ENCODE assay signal across 1 cellular context in genomic region chr12:48957141-48958048, GRCh38.
TF ChIP-seq lines count a peak whose summit lies in the region.

Gene ARF3, minus strand, starts transcription at chr12:48957487. Its CDS starts 16,392 bp downstream, at chr12:48941095.

TF ChIP-seq in K562, 482 proteins besides CTCF, POLR2A, EP300 and RAD21 (continued from another document and continues in another):
- TF ChIP-seq MXD1 (CRISPR knock-in tag; IDR thresholded peaks at IDR 0.05; ENCODE audit: borderline replicate concordance, poor library complexity, severe bottlenecking): no peak
- peak; percentile 60; the same call in 1 of the 2 replicates for TF ChIP-seq BMI1 (IDR thresholded peaks at IDR 0.05; ENCODE audit: low read length)
- TF ChIP-seq ZBTB9 (CRISPR knock-in tag; IDR thresholded peaks at IDR 0.05): no peak
- TF ChIP-seq MNT (conservative IDR thresholded peaks at IDR 0.05): peak in 1 of 2 experiments; percentile 20; a peak in 2 of 4 replicates
- no peak for TF ChIP-seq KLF6 (CRISPR knock-in tag; IDR thresholded peaks at IDR 0.05; ENCODE audit: borderline replicate concordance)
- TF ChIP-seq ZBTB49 (CRISPR knock-in tag; IDR thresholded peaks at IDR 0.05; ENCODE audit: borderline replicate concordance): no peak
- TF ChIP-seq RCOR1 (IDR thresholded peaks at IDR 0.05; ENCODE audit: borderline replicate concordance in 1 of 2, low read depth in 2 of 2, low read length in 2 of 2): peak in 1 of 2 experiments; percentile 75; a peak in 1 of 4 replicates
- peak; percentile 63 for TF ChIP-seq NKRF (IDR thresholded peaks at IDR 0.05; ENCODE audit: borderline replicate concordance)
- TF ChIP-seq FUS (optimal IDR thresholded peaks at IDR 0.05; ENCODE audit: low read depth, low read length): no peak
- peak; percentile 68; the same call in 1 of the 2 replicates for TF ChIP-seq ETV5 (CRISPR knock-in tag; IDR thresholded peaks at IDR 0.05; ENCODE audit: low read depth)
- no peak for TF ChIP-seq ZBTB33 (CRISPR knock-in tag; IDR thresholded peaks at IDR 0.05)
- TF ChIP-seq ZNF431 (CRISPR knock-in tag; IDR thresholded peaks at IDR 0.05): no peak
- no peak for TF ChIP-seq ZNF184 (CRISPR knock-in tag; IDR thresholded peaks at IDR 0.05)
- TF ChIP-seq RUNX1 (IDR thresholded peaks at IDR 0.05; ENCODE audit: low read depth): no peak
- TF ChIP-seq ZNF668 (CRISPR knock-in tag; IDR thresholded peaks at IDR 0.05): no peak
- TF ChIP-seq ZBTB17 (CRISPR knock-in tag; IDR thresholded peaks at IDR 0.05): no peak
- no peak for TF ChIP-seq ZSCAN29 (IDR thresholded peaks at IDR 0.05)
- no peak for TF ChIP-seq TSHZ1 (CRISPR knock-in tag; IDR thresholded peaks at IDR 0.05)
- no peak for TF ChIP-seq ZBTB8A (IDR thresholded peaks at IDR 0.05; ENCODE audit: partially characterized antibody)
- no peak for TF ChIP-seq CEBPZ (IDR thresholded peaks at IDR 0.05; ENCODE audit: borderline replicate concordance, low read depth, low read length)
- TF ChIP-seq CREBBP (IDR thresholded peaks at IDR 0.05; ENCODE audit: low read depth, low read length): no peak
- no peak for TF ChIP-seq ZKSCAN8 (CRISPR knock-in tag; IDR thresholded peaks at IDR 0.05)
- no peak; the same call in 1 of the 2 replicates for TF ChIP-seq GABPB1 (CRISPR knock-in tag; IDR thresholded peaks at IDR 0.05)
- TF ChIP-seq SREBF2 (CRISPR knock-in tag; IDR thresholded peaks at IDR 0.05): no peak
- TF ChIP-seq SMARCB1 (IDR thresholded peaks at IDR 0.05; ENCODE audit: insufficient read length, low read depth): no peak
- no peak for TF ChIP-seq HSF4 (CRISPR knock-in tag; IDR thresholded peaks at IDR 0.05; ENCODE audit: borderline replicate concordance)
- no peak for TF ChIP-seq CC2D1A (IDR thresholded peaks at IDR 0.05)
- TF ChIP-seq CBFA2T2 (conservative IDR thresholded peaks at IDR 0.05): no peak
- TF ChIP-seq CHD1 (IDR thresholded peaks at IDR 0.05; ENCODE audit: low read length): no peak
- TF ChIP-seq SRSF1 (IDR thresholded peaks at IDR 0.05; ENCODE audit: low read depth, low read length): no peak
- TF ChIP-seq HEY1 (CRISPR knock-in tag; IDR thresholded peaks at IDR 0.05; ENCODE audit: borderline replicate concordance): no peak
- no peak for TF ChIP-seq ZNF143 (CRISPR knock-in tag; IDR thresholded peaks at IDR 0.05)
- peak; percentile 98 for TF ChIP-seq ARHGAP35 (IDR thresholded peaks at IDR 0.05; ENCODE audit: partially characterized antibody)
- no peak for TF ChIP-seq PRPF4 (IDR thresholded peaks at IDR 0.05; ENCODE audit: insufficient read depth, low read depth, low read length, poor library complexity, severe bottlenecking)
- no peak for TF ChIP-seq MAFK (IDR thresholded peaks at IDR 0.05; ENCODE audit: low read length)
- TF ChIP-seq ARID3A (IDR thresholded peaks at IDR 0.05; ENCODE audit: borderline replicate concordance, low read depth, low read length): no peak
- TF ChIP-seq ATF2 (CRISPR knock-in tag; IDR thresholded peaks at IDR 0.05): no peak
- TF ChIP-seq BCOR (IDR thresholded peaks at IDR 0.05): no peak
- no peak for TF ChIP-seq USF2 (CRISPR knock-in tag; IDR thresholded peaks at IDR 0.05)
- TF ChIP-seq RB1 (IDR thresholded peaks at IDR 0.05; ENCODE audit: low read depth): no peak
